Comparison of ENCODE assay signal across 1 cellular context in genomic region chr11:72229925-72230763, GRCh38.
TF ChIP-seq lines count a peak whose summit lies in the region.

No MANE protein-coding gene starts in this region.

TF ChIP-seq in HepG2, 621 proteins besides CTCF, POLR2A, EP300 and RAD21:
- peak; percentile 30 for TF ChIP-seq AGO2 (optimal IDR thresholded peaks at IDR 0.05; ENCODE audit: low read depth, low read length)
- no peak for TF ChIP-seq CENPX (CRISPR knock-in tag; IDR thresholded peaks at IDR 0.05)
